ENCODE assay signal across 8 cellular contexts in the genomic region with DNA sequence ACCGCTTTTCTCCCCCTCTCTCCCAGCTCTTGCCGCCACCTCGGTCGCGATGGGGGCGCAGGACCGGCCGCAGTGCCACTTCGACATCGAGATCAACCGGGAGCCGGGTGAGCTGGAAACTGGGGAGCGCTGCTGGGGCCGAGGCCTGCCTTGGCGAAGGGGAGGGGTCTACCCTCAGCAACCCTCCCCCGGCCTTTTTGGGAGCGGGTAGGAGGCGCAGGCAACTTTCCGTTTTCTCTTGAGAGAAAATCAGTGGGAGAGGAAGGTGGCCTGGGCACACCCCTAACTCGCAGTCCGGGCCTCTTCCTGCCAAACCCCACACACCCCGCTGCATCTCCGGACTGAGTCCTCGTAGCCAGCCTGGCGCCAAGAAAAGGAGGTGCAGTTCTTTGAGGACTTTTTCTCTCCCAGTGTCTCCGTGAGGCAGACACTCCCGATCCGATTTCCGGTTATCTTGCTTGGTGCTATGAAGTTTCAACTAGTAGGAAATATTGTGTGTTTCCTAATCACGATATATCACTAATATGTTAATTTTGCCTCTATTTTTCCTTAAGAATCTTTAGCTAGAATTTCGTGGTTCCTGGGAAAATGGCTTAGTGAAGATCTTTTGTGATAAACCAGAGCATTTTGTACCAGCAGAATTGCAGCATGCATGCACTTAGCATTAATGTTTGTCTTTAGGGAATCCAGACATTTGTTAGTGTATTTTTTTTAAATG. TPM values are rescaled to one million over a fixed set of nuclear protein-coding genes. Genes with fewer than 3 reads are reported as not detected.
DNase-seq lines count a peak whose midpoint lies in the region; ATAC-seq and TF ChIP-seq lines count a peak whose summit lies in the region.

No MANE protein-coding gene starts in this region.

- H3K4me3 Mint-ChIP-seq in progenitor cell of endocrine pancreas (ENCODE audit: low read depth): peak overlapping the region; percentile 93

- peaks cover 9% of the 10 kb centered on the region for H4K20me1 ChIP-seq in PC-9 (ENCODE audit: insufficient read depth)

- H3K4me3 ChIP-seq in PC-9 (peak overlapping the region; percentile 74), left ventricle myocardium inferior (peak overlapping the region; percentile 93)

- peaks cover 28% of the 10 kb centered on the region; the same call in 1 of the 2 replicates for H3F3A ChIP-seq in PC-9 (ENCODE audit: insufficient read depth, low read depth)

- peaks cover 8% of the 10 kb centered on the region for H3K9me3 Mint-ChIP-seq in progenitor cell of endocrine pancreas (ENCODE audit: low read depth)

- peak overlapping the region; percentile 84 for H2AFZ ChIP-seq in PC-9

- H3K27ac Mint-ChIP-seq in progenitor cell of endocrine pancreas: peak overlapping the region; percentile 97

- DNase-seq in CD1c-positive myeloid dendritic cell (ENCODE audit: extremely low spot score) (peak; percentile 67), PC-9 (peak; percentile 59 to 62), left ventricle myocardium inferior (peak; percentile 72), progenitor cell of endocrine pancreas (ENCODE audit: low spot score, unreplicated experiment) (no peak), GM19240 (ENCODE audit: insufficient read length, low spot score) (no peak)

- CTCF ChIA-PET in PC-9 (lab: Charles Lee): interaction anchor here (0.7 kb wide), 2 partner anchors 51 to 95 kb away, joined by 3 read pairs; no protein-coding TSS in a partner anchor

- H3K27me3 ChIP-seq in PC-9 (ENCODE audit: insufficient read depth, low read depth) (no peaks in the 10 kb centered on the region), left ventricle myocardium inferior (ENCODE audit: low read depth) (no peaks in the 10 kb centered on the region)

- ATAC-seq in GM18870 (IDR thresholded peaks at IDR 0.05; ENCODE audit: unreplicated experiment): peak; percentile 19
- ATAC-seq in HG03139 (IDR thresholded peaks at IDR 0.05; ENCODE audit: unreplicated experiment): peak; percentile 22

- POLR2A ChIA-PET in PC-9 (lab: Charles Lee; ENCODE audit: unreplicated experiment): interaction anchor here (0.5 to 1.3 kb wide), 6 partner anchors 10 to 1277 kb away, joined by 3 to 17 read pairs (median 4); a partner anchor contains a TSS

- no peaks in the 10 kb centered on the region for H3K36me3 ChIP-seq in PC-9 (ENCODE audit: low read depth)
- peaks cover 11% of the 10 kb centered on the region for H3K36me3 ChIP-seq in left ventricle myocardium inferior

- H3K9me2 ChIP-seq in PC-9 (ENCODE audit: insufficient read depth): no peaks in the 10 kb centered on the region

- H3K4me1 Mint-ChIP-seq in progenitor cell of endocrine pancreas (ENCODE audit: low read depth): peaks cover 15% of the 10 kb centered on the region

- H3K27me3 Mint-ChIP-seq in progenitor cell of endocrine pancreas: no peaks in the 10 kb centered on the region

- peak overlapping the region; percentile 64 for H3K27ac ChIP-seq in PC-9
- peak overlapping the region; percentile 84 for H3K27ac ChIP-seq in adipose tissue (ENCODE audit: low read depth, low read length)
- peak overlapping the region; percentile 99 for H3K27ac ChIP-seq in left ventricle myocardium inferior (replicated peaks)

- no peaks in the 10 kb centered on the region for H3K9me3 ChIP-seq in PC-9 (ENCODE audit: insufficient read depth, low read depth)
- H3K9me3 ChIP-seq in left ventricle myocardium inferior (replicated peaks): peaks cover 13% of the 10 kb centered on the region

- H3K36me3 Mint-ChIP-seq in progenitor cell of endocrine pancreas (ENCODE audit: insufficient read depth): peaks cover 16% of the 10 kb centered on the region

- H3K4me2 ChIP-seq in PC-9: peak overlapping the region; percentile 82

- BruUV-seq in PC-9 (replicated peaks; lab: Mats Ljungman, UMichigan): TSS peak; percentile 30

- H3K4me1 ChIP-seq in PC-9 (replicated peaks; ENCODE audit: insufficient read depth) (peaks cover 27% of the 10 kb centered on the region), left ventricle myocardium inferior (peaks cover 58% of the 10 kb centered on the region)

- no peak for TF ChIP-seq CTCF in PC-9 (conservative IDR thresholded peaks at IDR 0.05)
- no peak for TF ChIP-seq CTCF in left ventricle myocardium inferior (IDR thresholded peaks at IDR 0.05; ENCODE audit: borderline replicate concordance)
- no peak for TF ChIP-seq CTCF in progenitor cell of endocrine pancreas (IDR thresholded peaks at IDR 0.05; ENCODE audit: unreplicated experiment)

- peaks cover 50% of the 10 kb centered on the region for H3K79me2 ChIP-seq in PC-9 (ENCODE audit: low read depth)

- 0% methylated on average over 23 to 31 of the region's 31 CpGs for WGBS in adipose tissue, 3 donors

- intact Hi-C loops in PC-9 (cut with micrococcal nuclease; ENCODE audit: unreplicated experiment): loop anchor here (1.0 to 2.0 kb wide), 2 partner anchors 52 to 441 kb away; a partner anchor contains a TSS
- intact Hi-C loops in left ventricle myocardium inferior (cut with micrococcal nuclease): no loop called here

RNA-seq across cellular contexts. Expression of a gene that starts 0.6 kb away (rescaled TPM):
- total RNA-seq in PC-9 (2021) (66.0 and 70.5 TPM in 2 replicates), left ventricle myocardium inferior (20.0 TPM), progenitor cell of endocrine pancreas (142 and 155 TPM in 2 replicates)
- polyA plus RNA-seq in adipose tissue: 10 to 100 TPM; 15.3 to 27.9 (median 20.2) TPM

RNA-seq across cellular contexts. Expression of a gene that starts 10.5 kb away (rescaled TPM):
- 28.8 and 34.5 TPM in 2 replicates for total RNA-seq in PC-9 (2021)
- polyA plus RNA-seq in adipose tissue: 10 to 100 TPM; 16.3 to 36.0 (median 20.6) TPM
- total RNA-seq in left ventricle myocardium inferior: 12.2 TPM
- total RNA-seq in progenitor cell of endocrine pancreas: 39.5 and 43.9 TPM in 2 replicates

RNA-seq across cellular contexts. Expression of a gene that starts 19.4 kb away (rescaled TPM):
- 38.1 and 42.4 TPM in 2 replicates for total RNA-seq in PC-9 (2021)
- 10 to 100 TPM; 26.0 to 45.0 (median 28.4) TPM for polyA plus RNA-seq in adipose tissue
- total RNA-seq in left ventricle myocardium inferior: 23.0 TPM
- total RNA-seq in progenitor cell of endocrine pancreas: 36.9 and 40.2 TPM in 2 replicates

RNA-seq across cellular contexts. Expression of a gene that starts 52.4 kb away (rescaled TPM):
- 8.1 and 9.6 TPM in 2 replicates for total RNA-seq in PC-9 (2021)
- polyA plus RNA-seq in adipose tissue: 10 to 100 TPM; 10.5 to 82.4 (median 28.1) TPM
- total RNA-seq in left ventricle myocardium inferior: 118 TPM
- total RNA-seq in progenitor cell of endocrine pancreas: 9.1 and 9.7 TPM in 2 replicates

Comparison
In these comparisons a context has a peak if more than half of its experiments do, and no peak if none do; other contexts are left out.
1. DNase-seq: peak in CD1c-positive myeloid dendritic cell (single experiment), PC-9 (2 of 2) and left ventricle myocardium inferior (single experiment); none in progenitor cell of endocrine pancreas (single experiment) and GM19240 (single experiment).
2. Peak in every context shown above with its lines, with median percentiles within 50 percentile points of each other: H3K27ac ChIP-seq.